ENCODE assay signal across 8 cellular contexts in the genomic region with DNA sequence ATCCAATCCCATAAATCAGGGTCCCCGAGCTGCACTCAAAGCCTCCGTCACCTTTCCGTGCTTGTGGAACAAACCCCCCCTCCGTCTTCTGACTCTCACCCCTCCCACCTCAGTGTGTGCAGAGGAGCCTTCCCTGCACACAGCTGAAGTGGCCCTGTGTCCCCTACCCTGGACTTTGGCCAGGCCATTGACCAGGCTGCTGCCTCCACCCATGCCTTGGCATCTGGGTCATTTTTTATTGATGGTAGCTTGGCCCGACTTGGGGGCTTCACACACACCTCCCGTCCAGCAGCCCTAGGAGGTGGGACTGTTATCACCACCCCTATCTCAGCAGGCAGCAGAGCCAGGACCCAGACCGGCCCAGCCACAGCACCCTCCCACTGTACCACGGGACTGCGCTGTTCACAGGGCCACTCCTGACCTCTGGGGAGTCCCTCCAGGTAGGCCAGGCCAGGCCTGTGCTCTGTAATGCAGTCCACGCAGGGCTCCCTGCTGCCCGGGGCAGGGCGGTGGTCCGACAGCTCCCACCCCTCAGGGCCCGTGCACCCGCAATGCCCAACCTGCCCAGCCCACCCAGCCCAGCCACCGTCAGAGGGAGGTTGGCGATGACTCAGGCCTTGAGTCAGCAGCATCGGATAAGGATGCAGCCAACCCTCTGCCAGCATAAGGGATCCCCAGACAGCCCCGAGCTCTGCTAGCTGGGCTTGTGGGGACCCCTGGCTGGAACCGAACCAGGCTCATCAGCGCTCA. TPM values are rescaled to one million over a fixed set of nuclear protein-coding genes. Genes with fewer than 3 reads are reported as not detected.
A peak's percentile ranks its signal among the peaks of the same experiment; 100 is the strongest.
DNase-seq lines count a peak whose midpoint lies in the region; ATAC-seq and TF ChIP-seq lines count a peak whose summit lies in the region.

No MANE protein-coding gene starts in this region.

- H3K4me3 Mint-ChIP-seq in activated CD4-positive, alpha-beta T cell treated with anti-CD3 and anti-CD28 coated beads, Interleukin-2, amount 10 ng/mL, durations not matched to agents 7 days and 5 days: no peak overlapping the region

- H3K79me2 ChIP-seq in mammary epithelial cell (ENCODE audit: insufficient read depth, low read length): no peaks in the 10 kb centered on the region

- no peaks in the 10 kb centered on the region for H3K36me3 Mint-ChIP-seq in activated CD4-positive, alpha-beta T cell treated with anti-CD3 and anti-CD28 coated beads, Interleukin-2, amount 10 ng/mL, durations not matched to agents 7 days and 5 days (ENCODE audit: low read depth)

- DNase-seq in activated CD4-positive, alpha-beta T cell treated with anti-CD3 and anti-CD28 coated beads, Interleukin-2, amount 10 ng/mL, durations not matched to agents 7 days and 5 days: no peak
- DNase-seq in activated CD4-positive, alpha-beta T cell treated with anti-CD3 and anti-CD28 coated beads, Interleukin-2, amount 50 U/mL, for 48 hours: no peak
- DNase-seq in mammary epithelial cell: peak; percentile 85
- DNase-seq in right lobe of liver: peak; percentile 57 to 70 (median 68)
- peak; percentile 63 for DNase-seq in upper lobe of right lung
- no peak for DNase-seq in NCI-H2107 (lab: John Stamatoyannopoulos, UW)
- no peak for DNase-seq in NOMO-1 treated with DMSO at 0.1 percent for 48 hours (lab: John Stamatoyannopoulos, UW; ENCODE audit: unreplicated experiment)
- no peak for DNase-seq in NCI-H1436 (lab: John Stamatoyannopoulos, UW)

- BruUV-seq in mammary epithelial cell (replicated peaks; lab: Mats Ljungman, UMichigan): no TSS peak

- H3K27ac Mint-ChIP-seq in activated CD4-positive, alpha-beta T cell treated with anti-CD3 and anti-CD28 coated beads, Interleukin-2, amount 10 ng/mL, durations not matched to agents 7 days and 5 days: peak overlapping the region; percentile 31

- TF ChIP-seq POLR2A in right lobe of liver (IDR thresholded peaks at IDR 0.05): no peak

- ATAC-seq in right lobe of liver (peak in 2 of 4 donors; percentile 4 to 54), upper lobe of right lung (no peak)

- H3K4me1 ChIP-seq in mammary epithelial cell (ENCODE audit: insufficient read depth, low read length) (peaks cover 56% of the 10 kb centered on the region), right lobe of liver (peaks cover 0 to 50% (median 28%) of the 10 kb centered on the region in 4 donors), upper lobe of right lung (peaks cover 41% of the 10 kb centered on the region)

- H3K4me1 Mint-ChIP-seq in activated CD4-positive, alpha-beta T cell treated with anti-CD3 and anti-CD28 coated beads, Interleukin-2, amount 10 ng/mL, durations not matched to agents 7 days and 5 days: peaks cover 22% of the 10 kb centered on the region

- in situ Hi-C loops in mammary epithelial cell (cut with MboI; ENCODE audit: low sequenced_read_pairs in 2 of 2): no loop called here

- peaks cover 8% of the 10 kb centered on the region for H3K27me3 Mint-ChIP-seq in activated CD4-positive, alpha-beta T cell treated with anti-CD3 and anti-CD28 coated beads, Interleukin-2, amount 10 ng/mL, durations not matched to agents 7 days and 5 days

- CTCF ChIA-PET in activated CD4-positive, alpha-beta T cell treated with anti-CD3 and anti-CD28 coated beads, Interleukin-2, amount 10 ng/mL, durations not matched to agents 7 days and 5 days (lab: Charles Lee): interaction anchor here (1.2 to 1.3 kb wide), 2 partner anchors 11 kb away, joined by 4 read pairs; no protein-coding TSS in a partner anchor
- CTCF ChIA-PET in mammary epithelial cell (lab: Charles Lee; ENCODE audit: low non-redundant PET): interaction anchor here (0.6 kb wide), 1 partner anchor 15 kb away, joined by 11 read pairs; no protein-coding TSS in a partner anchor

- dilution Hi-C loops in mammary epithelial cell (cut with HindIII; ENCODE audit: low sequenced_read_pairs): no loop called here

- intact Hi-C loops in mammary epithelial cell (cut with micrococcal nuclease): no loop called here
- intact Hi-C loops in right lobe of liver (cut with DNase I): no loop called here
- intact Hi-C loops in upper lobe of right lung (cut with DNase I): no loop called here

- peak overlapping the region in 1 of 3 experiments; percentile 3 for H3K4me3 ChIP-seq in mammary epithelial cell (replicated peaks in 1 of 3; ENCODE audit: insufficient read depth in 1 of 3, low read depth in 2 of 3, low read length in 3 of 3)
- H3K4me3 ChIP-seq in right lobe of liver: no peak overlapping the region
- no peak overlapping the region for H3K4me3 ChIP-seq in upper lobe of right lung

- WGBS in mammary epithelial cell (ENCODE audit: low coverage, missing lambda C conversion rate): 47% methylated on average over 3 of the region's 21 CpGs
- 53% methylated on average over 6 of the region's 21 CpGs for WGBS in right lobe of liver (ENCODE audit: insufficient coverage, low coverage, low lambda C conversion rate, missing lambda C conversion rate)

- no peaks in the 10 kb centered on the region for H3K9me3 Mint-ChIP-seq in activated CD4-positive, alpha-beta T cell treated with anti-CD3 and anti-CD28 coated beads, Interleukin-2, amount 10 ng/mL, durations not matched to agents 7 days and 5 days

- peak overlapping the region; percentile 64 for H3K9ac ChIP-seq in mammary epithelial cell (ENCODE audit: insufficient read depth, low read length)

- peak overlapping the region; percentile 84 for H3K4me2 ChIP-seq in mammary epithelial cell (ENCODE audit: insufficient read depth, low read depth, low read length)

- H3K27me3 ChIP-seq in mammary epithelial cell (ENCODE audit: insufficient read depth, low read length): no peaks in the 10 kb centered on the region
- H3K27me3 ChIP-seq in right lobe of liver: no peaks in the 10 kb centered on the region
- H3K27me3 ChIP-seq in upper lobe of right lung: no peaks in the 10 kb centered on the region

- POLR2A ChIA-PET in activated CD4-positive, alpha-beta T cell treated with anti-CD3 and anti-CD28 coated beads, Interleukin-2, amount 10 ng/mL, durations not matched to agents 7 days and 5 days (lab: Charles Lee): no interaction called here

- H4K20me1 ChIP-seq in mammary epithelial cell (ENCODE audit: insufficient read depth, low read length): no peaks in the 10 kb centered on the region

- H3K36me3 ChIP-seq in mammary epithelial cell (ENCODE audit: insufficient read depth, low read length): no peaks in the 10 kb centered on the region
- no peaks in the 10 kb centered on the region for H3K36me3 ChIP-seq in right lobe of liver
- H3K36me3 ChIP-seq in upper lobe of right lung: no peaks in the 10 kb centered on the region

- H3K27ac ChIP-seq in mammary epithelial cell (ENCODE audit: insufficient read depth, low read depth, low read length) (peak overlapping the region; percentile 93), right lobe of liver (peak overlapping the region; percentile 56 to 78 (median 65)), upper lobe of right lung (peak overlapping the region; percentile 84)

- H3K9me3 ChIP-seq in mammary epithelial cell (replicated peaks; ENCODE audit: insufficient read depth, low read length) (no peaks in the 10 kb centered on the region), right lobe of liver (no peaks in the 10 kb centered on the region), upper lobe of right lung (no peaks in the 10 kb centered on the region)

- no peak for TF ChIP-seq CTCF in mammary epithelial cell (conservative IDR thresholded peaks at IDR 0.05 in 1 of 2, IDR thresholded peaks at IDR 0.05 in 1 of 2; ENCODE audit: extremely low read depth in 1 of 2, insufficient read depth in 1 of 2, low read depth in 1 of 2, low read length in 2 of 2)
- no peak for TF ChIP-seq CTCF in right lobe of liver (IDR thresholded peaks at IDR 0.05)
- TF ChIP-seq CTCF in upper lobe of right lung (IDR thresholded peaks at IDR 0.05): no peak

- H2AFZ ChIP-seq in mammary epithelial cell (ENCODE audit: low read depth, low read length): peak overlapping the region; percentile 65

RNA-seq across cellular contexts. Expression of gene INF2, which starts 9.2 kb away (rescaled TPM):
- 100 to 1,000 TPM; 163 to 171 TPM for total RNA-seq in activated CD4-positive, alpha-beta T cell treated with anti-CD3 and anti-CD28 coated beads, Interleukin-2, amount 10 ng/mL, durations not matched to agents 7 days and 5 days
- 100 to 1,000 TPM in 1 of 2 donors, 10 to 100 TPM in 1; 65.7 to 125 TPM for total RNA-seq in mammary epithelial cell
- 64.5 TPM for polyA plus RNA-seq in mammary epithelial cell
- 52.1 TPM for polyA minus RNA-seq in mammary epithelial cell
- total RNA-seq in right lobe of liver: 10 to 100 TPM; 47.5 to 98.2 (median 71.4) TPM
- 117 TPM for total RNA-seq in upper lobe of right lung

RNA-seq across cellular contexts. Expression of gene ADSS1, which starts 43.8 kb away (rescaled TPM):
- total RNA-seq in activated CD4-positive, alpha-beta T cell treated with anti-CD3 and anti-CD28 coated beads, Interleukin-2, amount 10 ng/mL, durations not matched to agents 7 days and 5 days: 1 to 10 TPM in 1 of 2 experiments, under 1 TPM in 1; 0.81 to 1.2 TPM
- total RNA-seq in mammary epithelial cell: 1 to 10 TPM; 1.5 to 3.8 TPM
- 0.56 TPM for polyA plus RNA-seq in mammary epithelial cell
- polyA minus RNA-seq in mammary epithelial cell: not detected
- total RNA-seq in right lobe of liver: 10 to 100 TPM in 5 of 6 experiments, 1 to 10 TPM in 1; 8.1 to 50.5 (median 36.8) TPM
- total RNA-seq in upper lobe of right lung: 5.5 TPM

Comparison
In these comparisons a context has a peak if more than half of its experiments do, and no peak if none do; other contexts are left out.
1. DNase-seq: peak in mammary epithelial cell (single experiment), right lobe of liver (3 of 3) and upper lobe of right lung (single experiment); none in activated CD4-positive, alpha-beta T cell treated with anti-CD3 and anti-CD28 coated beads, Interleukin-2, amount 10 ng/mL, durations not matched to agents 7 days and 5 days (single experiment), activated CD4-positive, alpha-beta T cell treated with anti-CD3 and anti-CD28 coated beads, Interleukin-2, amount 50 U/mL, for 48 hours (0 of 2), NCI-H2107 (single experiment), NOMO-1 treated with DMSO at 0.1 percent for 48 hours (single experiment) and NCI-H1436 (single experiment).
2. Peak in every context shown above with its lines, with median percentiles within 50 percentile points of each other: H3K27ac ChIP-seq.